Comparison of ENCODE assay signal across 10 cellular contexts in genomic region chr1:111202366-111202706, GRCh38. TPM values are rescaled to one million over a fixed set of nuclear protein-coding genes. Genes with fewer than 3 reads are reported as not detected.
DNase-seq lines count a peak whose midpoint lies in the region; ATAC-seq, FAIRE-seq and TF ChIP-seq lines count a peak whose summit lies in the region.
"Had no signal": no experiment of that assay in that cellular context is flagged by ENCODE, and none has a peak within 500 bp of the region (broad histone marks: within the 10 kb centered on the region; RNA-seq: fewer than 3 reads in every experiment).

No MANE protein-coding gene starts in this region.

- H3K9me3 ChIP-seq in BLaER1 treated with 17β-estradiol and CSF1 and Interleukin-3, amounts not matched to agents 10 nM and 100 nM (replicated peaks in 1 of 11): no peaks in the 10 kb centered on the region
- no peaks in the 10 kb centered on the region for H3K9me3 ChIP-seq in HCT116 (ENCODE audit: control insufficient read depth in 1 of 2, insufficient read depth in 1 of 2, low read depth in 1 of 2, low read length in 2 of 2)
- H3K9me3 ChIP-seq in body of pancreas: no peaks in the 10 kb centered on the region
- no peaks in the 10 kb centered on the region for H3K9me3 ChIP-seq in naive thymus-derived CD4-positive, alpha-beta T cell (ENCODE audit: control insufficient read depth in 2 of 3, low read length in 3 of 3)
- H3K9me3 ChIP-seq: testis had no signal

- ATAC-seq in HCT116 (no peak), body of pancreas (no peak), GM19467 (IDR thresholded peaks at IDR 0.05; ENCODE audit: unreplicated experiment) (no peak), GM21723 (IDR thresholded peaks at IDR 0.05; ENCODE audit: unreplicated experiment) (no peak)
- no peak for ATAC-seq in naive thymus-derived CD4-positive, alpha-beta T cell

- no peaks in the 10 kb centered on the region for H3K27me3 Mint-ChIP-seq in naive thymus-derived CD4-positive, alpha-beta T cell

- H4K20me1 ChIP-seq in BLaER1 treated with 17β-estradiol and CSF1 and Interleukin-3, amounts not matched to agents 10 nM and 100 nM: peaks cover 0 to 1% (median 0%) of the 10 kb centered on the region in 11 experiments; a peak in 1 of 22 replicates
- H4K20me1 ChIP-seq in HCT116 (ENCODE audit: insufficient read depth): no peaks in the 10 kb centered on the region

- CTCF ChIA-PET in HCT116 (lab: Charles Lee): interaction anchor here (1.3 kb wide), 1 partner anchor 11 kb away, joined by 3 read pairs; no protein-coding TSS in a partner anchor
- CTCF ChIA-PET in naive thymus-derived CD4-positive, alpha-beta T cell (lab: Charles Lee): interaction anchor here (0.6 to 15.0 kb wide), 7 partner anchors 9 to 239 kb away, joined by 3 to 341 read pairs (median 3); partner anchors contain the start of gene CHI3L2

- peaks cover 0 to 4% (median 0%) of the 10 kb centered on the region in 11 donors for H3K9me3 Mint-ChIP-seq in naive thymus-derived CD4-positive, alpha-beta T cell
- H3K9me3 Mint-ChIP-seq: GM23338 had no signal

- no peak for FAIRE-seq in D721Med (lab: Jason Lieb, UNC)

- H2AFZ ChIP-seq in HCT116 (ENCODE audit: low read depth, low read length, poor library complexity, severe bottlenecking): no peak overlapping the region

- peak overlapping the region in 9 of 11 experiments; percentile 33 to 99 (median 98); a peak in 16 of 22 replicates for H3K27ac ChIP-seq in BLaER1 treated with 17β-estradiol and CSF1 and Interleukin-3, amounts not matched to agents 10 nM and 100 nM
- H3K27ac ChIP-seq in HCT116 (ENCODE audit: low read depth, low read length): peak overlapping the region; percentile 89
- H3K27ac ChIP-seq in body of pancreas: peak overlapping the region; percentile 83 to 98 (median 94)
- peak overlapping the region; percentile 90 for H3K27ac ChIP-seq in naive thymus-derived CD4-positive, alpha-beta T cell (ENCODE audit: low read depth, low read length)
- H3K27ac ChIP-seq: testis had no signal

- H3K79me2 ChIP-seq in HCT116 (ENCODE audit: insufficient read depth, low read length): peaks cover 36% of the 10 kb centered on the region

- TF ChIP-seq CTCF in HCT116 (IDR thresholded peaks at IDR 0.05 in 2 of 3, conservative IDR thresholded peaks at IDR 0.05 in 1 of 3; ENCODE audit: borderline replicate concordance in 1 of 3, insufficient read depth in 1 of 3, low read depth in 2 of 3, low read length in 2 of 3) (no peak), body of pancreas (IDR thresholded peaks at IDR 0.05) (no peak), D721Med (IDR thresholded peaks at IDR 0.05; ENCODE audit: insufficient read depth, missing control alignments) (no peak)

- TF ChIP-seq POLR2A in HCT116 (IDR thresholded peaks at IDR 0.05; ENCODE audit: borderline replicate concordance, extremely low read depth, insufficient read depth, insufficient read length) (no peak), body of pancreas (IDR thresholded peaks at IDR 0.05) (no peak)

- intact Hi-C loops in HCT116 (cut with micrococcal nuclease): no loop called here
- intact Hi-C loops in body of pancreas (cut with DNase I): no loop called here
- intact Hi-C loops in naive thymus-derived CD4-positive, alpha-beta T cell (cut with micrococcal nuclease): loop anchor here (2.0 to 10.0 kb wide), 10 partner anchors 145 to 865 kb away; partner anchors contain the start of genes ATP5PB (in 1 of the 2), CD53 (in 1 of the 2), DDX20 (in 1 of the 2) and INKA2 (in 1 of the 2)

- 87 to 97% methylated on average over 1 of the region's 1 CpG for WGBS in body of pancreas, 2 donors

- no TSS peak for BruUV-seq in HCT116 (replicated peaks; lab: Mats Ljungman, UMichigan)

- H3K4me1 ChIP-seq in BLaER1 treated with 17β-estradiol and CSF1 and Interleukin-3, amounts not matched to agents 10 nM and 100 nM: peaks cover 72 to 96% (median 89%) of the 10 kb centered on the region in 10 experiments
- H3K4me1 ChIP-seq in HCT116 (ENCODE audit: control insufficient read depth in 1 of 2, insufficient read depth in 2 of 2, low read length in 2 of 2): peaks cover 39 to 55% of the 10 kb centered on the region in 2 experiments
- H3K4me1 ChIP-seq in body of pancreas: peaks cover 65% of the 10 kb centered on the region
- H3K4me1 ChIP-seq in naive thymus-derived CD4-positive, alpha-beta T cell (ENCODE audit: control insufficient read depth in 2 of 2, insufficient read depth in 2 of 2, low read length in 2 of 2): peaks cover 32 to 33% of the 10 kb centered on the region in 2 donors

- H3K27ac Mint-ChIP-seq in naive thymus-derived CD4-positive, alpha-beta T cell: peak overlapping the region; percentile 91 to 99 (median 96)
- H3K27ac Mint-ChIP-seq: GM23338 had no signal

- peak overlapping the region in 3 of 11 experiments; percentile 89 to 94 (median 94); a peak in 4 of 22 replicates for H3K9ac ChIP-seq in BLaER1 treated with 17β-estradiol and CSF1 and Interleukin-3, amounts not matched to agents 10 nM and 100 nM
- peak overlapping the region; percentile 77 for H3K9ac ChIP-seq in HCT116 (ENCODE audit: low read length)

- DNase-seq in HCT116 (ENCODE audit: low read depth, low spot score) (no peak), body of pancreas (peak in 1 of 4 donors; percentile 28), D721Med (ENCODE audit: insufficient read length, low spot score) (no peak), SK-N-DZ (ENCODE audit: low spot score) (no peak)
- DNase-seq in naive thymus-derived CD4-positive, alpha-beta T cell: no peak
- DNase-seq: testis had no signal

- peaks cover 8 to 37% (median 26%) of the 10 kb centered on the region in 5 donors for H3K36me3 Mint-ChIP-seq in naive thymus-derived CD4-positive, alpha-beta T cell

- peak overlapping the region in 2 of 10 experiments; percentile 41; a peak in 2 of 20 replicates for H3K4me3 ChIP-seq in BLaER1 treated with 17β-estradiol and CSF1 and Interleukin-3, amounts not matched to agents 10 nM and 100 nM
- peak overlapping the region; percentile 56 to 66 for H3K4me3 ChIP-seq in HCT116 (replicated peaks in 1 of 2; ENCODE audit: low read depth in 1 of 2, low read length in 2 of 2)
- H3K4me3 ChIP-seq in body of pancreas: no peak overlapping the region
- peak overlapping the region; percentile 84 for H3K4me3 ChIP-seq in naive thymus-derived CD4-positive, alpha-beta T cell (ENCODE audit: low read length)
- H3K4me3 ChIP-seq: GM23338, testis had no signal

- peak overlapping the region; percentile 90 to 100 (median 99) for H3K4me3 Mint-ChIP-seq in naive thymus-derived CD4-positive, alpha-beta T cell

- RAD21 ChIA-PET in HCT116 (lab: Charles Lee; ENCODE audit: low non-redundant PET in 1 of 2, low total read pairs in 2 of 2, uncharacterized antibody in 2 of 2, unreplicated experiment in 2 of 2): no interaction called here

- peak overlapping the region; percentile 80 to 99 (median 97) for H3K4me2 ChIP-seq in BLaER1 treated with 17β-estradiol and CSF1 and Interleukin-3, amounts not matched to agents 10 nM and 100 nM
- peak overlapping the region; percentile 97 for H3K4me2 ChIP-seq in HCT116 (ENCODE audit: low read length)

- H3K9me2 ChIP-seq in HCT116 (ENCODE audit: insufficient read depth): no peaks in the 10 kb centered on the region

- peaks cover 0 to 17% (median 0%) of the 10 kb centered on the region in 11 experiments; a peak in 5 of 22 replicates for H3K36me3 ChIP-seq in BLaER1 treated with 17β-estradiol and CSF1 and Interleukin-3, amounts not matched to agents 10 nM and 100 nM
- H3K36me3 ChIP-seq in HCT116 (ENCODE audit: control insufficient read depth in 1 of 2, insufficient read depth in 2 of 2, low read length in 2 of 2) (peaks cover 0 to 10% of the 10 kb centered on the region in 2 experiments; a peak in 1 of 4 replicates), body of pancreas (replicated peaks in 1 of 2; ENCODE audit: insufficient read depth in 1 of 2, low read depth in 2 of 2) (no peaks in the 10 kb centered on the region)
- H3K36me3 ChIP-seq in naive thymus-derived CD4-positive, alpha-beta T cell (ENCODE audit: control insufficient read depth in 2 of 3, insufficient read depth in 3 of 3, low read length in 3 of 3): peaks cover 8 to 32% (median 10%) of the 10 kb centered on the region in 3 experiments

- POLR2A ChIA-PET in HCT116 (lab: Charles Lee): interaction anchor here (0.6 to 1.4 kb wide), 2 partner anchors 12 to 73 kb away, joined by 3 read pairs; no protein-coding TSS in a partner anchor
- POLR2A ChIA-PET in naive thymus-derived CD4-positive, alpha-beta T cell (lab: Charles Lee): interaction anchor here (1.3 to 26.6 kb wide), 4 partner anchors 14 to 131 kb away, joined by 6 to 1128 read pairs (median 128); partner anchors contain the start of gene CHI3L2

- TF ChIP-seq RAD21 in HCT116 (IDR thresholded peaks at IDR 0.05; ENCODE audit: low read depth): no peak

- peaks cover 23 to 66% (median 53%) of the 10 kb centered on the region in 7 donors for H3K4me1 Mint-ChIP-seq in naive thymus-derived CD4-positive, alpha-beta T cell

- H3K27me3 ChIP-seq in BLaER1 treated with 17β-estradiol and CSF1 and Interleukin-3, amounts not matched to agents 10 nM and 100 nM: no peaks in the 10 kb centered on the region
- no peaks in the 10 kb centered on the region for H3K27me3 ChIP-seq in HCT116 (ENCODE audit: insufficient read depth, low read length)
- H3K27me3 ChIP-seq in body of pancreas: no peaks in the 10 kb centered on the region
- H3K27me3 ChIP-seq in naive thymus-derived CD4-positive, alpha-beta T cell (ENCODE audit: control insufficient read depth in 2 of 2, insufficient read depth in 2 of 2, low read length in 2 of 2): no peaks in the 10 kb centered on the region
- H3K27me3 ChIP-seq: testis had no signal

TF ChIP-seq in HCT116, 20 proteins besides CTCF, POLR2A, EP300 and RAD21 (continues in another document):
- TF ChIP-seq EGR1 (IDR thresholded peaks at IDR 0.05; ENCODE audit: low read depth) (peak; percentile 33; the same call in 1 of the 2 replicates), SRF (IDR thresholded peaks at IDR 0.05; ENCODE audit: low read depth) (no peak), CEBPB (IDR thresholded peaks at IDR 0.05; ENCODE audit: low read depth) (no peak)

RNA-seq across cellular contexts. Expression of gene DENND2D, which starts 1.9 kb away (rescaled TPM):
- total RNA-seq in HCT116 (2021; ENCODE audit: unreplicated experiment): 31.9 TPM
- 18.2 and 21.8 TPM in 2 replicates for polyA plus RNA-seq in HCT116 (2012)
- 10 to 100 TPM; 16.1 to 35.3 TPM for total RNA-seq in body of pancreas
- 100 to 1,000 TPM; 122 to 328 (median 288) TPM for total RNA-seq in naive thymus-derived CD4-positive, alpha-beta T cell
- 100 to 1,000 TPM; 192 to 421 TPM for polyA plus RNA-seq in naive thymus-derived CD4-positive, alpha-beta T cell
- not detected in 2 replicates for polyA plus RNA-seq in SK-N-DZ (2014; cell fraction: cytosol; rRNA removed)
- 0.11 TPM in 1 of 2 replicates, not detected in the other for polyA plus RNA-seq in SK-N-DZ (2014; cell fraction: nucleus; rRNA removed)

RNA-seq across cellular contexts. Expression of gene CHI3L2, which starts 25.2 kb away (rescaled TPM):
- total RNA-seq in HCT116 (2021; ENCODE audit: unreplicated experiment) (not detected), body of pancreas (not detected)
- polyA plus RNA-seq in HCT116 (2012): 0.08 and 0.15 TPM in 2 replicates
- total RNA-seq in naive thymus-derived CD4-positive, alpha-beta T cell: 10 to 100 TPM in 3 of 5 experiments, 1 to 10 TPM in 2; 7.0 to 38.0 (median 18.8) TPM
- polyA plus RNA-seq in naive thymus-derived CD4-positive, alpha-beta T cell: 100 to 1,000 TPM; 126 to 136 TPM
- polyA plus RNA-seq in SK-N-DZ (2014; cell fraction: cytosol; rRNA removed): not detected in 2 replicates
- polyA plus RNA-seq in SK-N-DZ (2014; cell fraction: nucleus; rRNA removed): not detected in 2 replicates
- total RNA-seq: GM23338 had no signal

Comparison
In these comparisons a context has a peak if more than half of its experiments do, and no peak if none do; other contexts are left out.
1. H3K4me3 ChIP-seq: peak in HCT116 (2 of 2) and naive thymus-derived CD4-positive, alpha-beta T cell (single experiment); none in body of pancreas (0 of 2).
2. intact Hi-C loops: an anchor here in naive thymus-derived CD4-positive, alpha-beta T cell (2.0 to 10.0 kb wide); none called in HCT116 and body of pancreas.
3. Peak in every context shown above with its lines, with median percentiles within 50 percentile points of each other: H3K27ac ChIP-seq.